8 cellular contexts compared by ENCODE assay signal in genomic region chr6:73579851-73580246, GRCh38. TPM values are rescaled to one million over a fixed set of nuclear protein-coding genes. Genes with fewer than 3 reads are reported as not detected.
A peak's percentile ranks its signal among the peaks of the same experiment; 100 is the strongest.
DNase-seq lines count a peak whose midpoint lies in the region; ATAC-seq, FAIRE-seq and TF ChIP-seq lines count a peak whose summit lies in the region.

No MANE protein-coding gene starts in this region.

- TF ChIP-seq POLR2A in tibial nerve (IDR thresholded peaks at IDR 0.05) = no peak

- H4K8ac ChIP-seq in mesendoderm (ENCODE audit: low read depth, low read length) = peak overlapping the region; percentile 91

- no peak overlapping the region for H3K23ac ChIP-seq in mesendoderm (ENCODE audit: low read length)

- H3K36me3 ChIP-seq in SJSA1 (no peaks in the 10 kb centered on the region), mesendoderm (ENCODE audit: control insufficient read depth, insufficient read depth, low read length) (no peaks in the 10 kb centered on the region), tibial nerve (no peaks in the 10 kb centered on the region)
- H3K36me3 ChIP-seq in effector memory CD4-positive, alpha-beta T cell (ENCODE audit: control insufficient read depth, insufficient read depth, low read length) = no peaks in the 10 kb centered on the region

- no CpG with 5 or more reads among the region's 4 CpGs for WGBS in mesendoderm (ENCODE audit: extremely low coverage, insufficient coverage, low lambda C conversion rate)
- WGBS in tibial nerve, 2 donors = 2 to 5% methylated on average over 4 of the region's 4 CpGs

- H3K9ac ChIP-seq in mesendoderm (ENCODE audit: low read length) = peak overlapping the region; percentile 65

- in situ Hi-C loops in G401 (cut with HindIII; ENCODE audit: low sequenced_read_pairs) = no loop called here

- H2BK15ac ChIP-seq in mesendoderm (replicated peaks; ENCODE audit: low read depth) = peak overlapping the region; percentile 4

- no peaks in the 10 kb centered on the region for H3K79me2 ChIP-seq in mesendoderm (ENCODE audit: control insufficient read depth, insufficient read depth, low read length)

- DNase-seq in G401 (ENCODE audit: low spot score) (peak; percentile 46), SJSA1 (ENCODE audit: low read depth in 1 of 2, low spot score in 2 of 2) (peak; percentile 80 to 93), mesendoderm (peak; percentile 95), tibial nerve (ENCODE audit: low spot score in 2 of 2) (peak in 1 of 2 donors; percentile 55), HTR-8/SVneo (ENCODE audit: insufficient read length, low spot score) (no peak)
- no peak for DNase-seq in effector memory CD4-positive, alpha-beta T cell
- DNase-seq in central memory CD4-positive, alpha-beta T cell = no peak

- no peak for TF ChIP-seq EP300 in tibial nerve (IDR thresholded peaks at IDR 0.05)

- FAIRE-seq in HTR-8/SVneo (lab: Jason Lieb, UNC) = no peak

- H4K5ac ChIP-seq in mesendoderm (ENCODE audit: low read length) = peak overlapping the region; percentile 59

- peak overlapping the region; percentile 96 for H2BK5ac ChIP-seq in mesendoderm (ENCODE audit: low read length)

- no peak for TF ChIP-seq CTCF in tibial nerve (IDR thresholded peaks at IDR 0.05)

- H3K27me3 ChIP-seq in SJSA1 (replicated peaks) (no peaks in the 10 kb centered on the region), mesendoderm (ENCODE audit: insufficient read depth, low read length, poor library complexity) (no peaks in the 10 kb centered on the region), tibial nerve (no peaks in the 10 kb centered on the region)
- no peaks in the 10 kb centered on the region for H3K27me3 ChIP-seq in effector memory CD4-positive, alpha-beta T cell (replicated peaks; ENCODE audit: control insufficient read depth, insufficient read depth, low read length, poor library complexity, severe bottlenecking)

- H3K27ac ChIP-seq in SJSA1 = peak overlapping the region; percentile 98
- H3K27ac ChIP-seq in effector memory CD4-positive, alpha-beta T cell (ENCODE audit: insufficient read depth, low read length, poor library complexity, severe bottlenecking) = peak overlapping the region; percentile 63
- peak overlapping the region; percentile 96 for H3K27ac ChIP-seq in mesendoderm (ENCODE audit: low read depth, low read length)
- H3K27ac ChIP-seq in tibial nerve = peak overlapping the region; percentile 76 to 99 (median 90)

- H3K79me1 ChIP-seq in mesendoderm (ENCODE audit: low read length) = no peaks in the 10 kb centered on the region

- H2BK120ac ChIP-seq in mesendoderm (ENCODE audit: low read depth, low read length) = peak overlapping the region; percentile 84

- peak overlapping the region; percentile 60 for H3K4ac ChIP-seq in mesendoderm (ENCODE audit: low read depth, low read length)

- peak; percentile 14 for ATAC-seq in HG02759 (IDR thresholded peaks at IDR 0.05; ENCODE audit: unreplicated experiment)

- peak overlapping the region; percentile 85 for H3K56ac ChIP-seq in mesendoderm (ENCODE audit: low read length)

- H3K4me3 ChIP-seq in SJSA1 (no peak overlapping the region), mesendoderm (ENCODE audit: low read length) (no peak overlapping the region), tibial nerve (peak overlapping the region; percentile 12 to 41 (median 14))
- H3K4me3 ChIP-seq in effector memory CD4-positive, alpha-beta T cell (ENCODE audit: insufficient read depth, low read depth, low read length, poor library complexity, severe bottlenecking) = peak overlapping the region; percentile 29

- no peaks in the 10 kb centered on the region for H3K9me3 ChIP-seq in SJSA1 (replicated peaks)
- no peaks in the 10 kb centered on the region for H3K9me3 ChIP-seq in effector memory CD4-positive, alpha-beta T cell (ENCODE audit: control insufficient read depth, low read length)
- H3K9me3 ChIP-seq in tibial nerve = no peaks in the 10 kb centered on the region

- no peak overlapping the region for H3K4me2 ChIP-seq in mesendoderm (ENCODE audit: low read length)

- peak overlapping the region; percentile 97 for H3K18ac ChIP-seq in mesendoderm (ENCODE audit: low read length)

- peaks cover 45% of the 10 kb centered on the region for H3K4me1 ChIP-seq in SJSA1 (replicated peaks)
- H3K4me1 ChIP-seq in effector memory CD4-positive, alpha-beta T cell (ENCODE audit: control insufficient read depth, insufficient read depth, low read length, poor library complexity, severe bottlenecking) = peaks cover 13% of the 10 kb centered on the region
- peaks cover 11% of the 10 kb centered on the region for H3K4me1 ChIP-seq in mesendoderm (ENCODE audit: control insufficient read depth, low read depth, low read length)
- peaks cover 3 to 40% (median 17%) of the 10 kb centered on the region in 4 donors for H3K4me1 ChIP-seq in tibial nerve

- no peak overlapping the region for H2AK5ac ChIP-seq in mesendoderm (ENCODE audit: low read length)

RNA-seq across cellular contexts. Expression of gene EEF1A1, which starts 59.0 kb away (rescaled TPM):
- total RNA-seq in G401 (2014; rRNA removed; shearing (Covaris generic)) = 15,038 and 17,549 TPM in 2 replicates
- total RNA-seq in SJSA1 (2014; rRNA removed; shearing (Covaris generic)) = 11,857 and 11,916 TPM in 2 replicates
- polyA plus RNA-seq in mesendoderm (2013, experiment 1 of 2) = 13,473 TPM
- polyA plus RNA-seq in mesendoderm (2013, experiment 2 of 2) = 13,556 TPM
- total RNA-seq in tibial nerve = 1,000 to 10,000 TPM; 7,087 to 8,344 (median 7,781) TPM

Comparison
In these comparisons a context has a peak if more than half of its experiments do, and no peak if none do; other contexts are left out.
1. DNase-seq: peak in G401 (single experiment), SJSA1 (2 of 2) and mesendoderm (single experiment); none in effector memory CD4-positive, alpha-beta T cell (0 of 3), central memory CD4-positive, alpha-beta T cell (single experiment) and HTR-8/SVneo (single experiment).
2. H3K4me3 ChIP-seq: peak in effector memory CD4-positive, alpha-beta T cell (single experiment) and tibial nerve (4 of 4); none in SJSA1 (single experiment) and mesendoderm (single experiment).
3. Peak in every context shown above with its lines, with median percentiles within 50 percentile points of each other: H3K27ac ChIP-seq.